21 cellular contexts compared by ENCODE assay signal in genomic region chr17:61822326-61823285, GRCh38.
"Had no signal": no experiment of that assay in that cellular context is flagged by ENCODE, and none has a peak within 500 bp of the region (broad histone marks: within the 10 kb centered on the region; RNA-seq: fewer than 3 reads in every experiment).

No MANE protein-coding gene starts in this region.

- H3K27me3 ChIP-seq: gastroesophageal sphincter, neutrophil, pancreas, right lobe of liver, transverse colon had no signal

- H3K4me3 ChIP-seq: gastroesophageal sphincter, pancreas, right lobe of liver, skin epidermis, transverse colon had no signal

- H3K9me3 Mint-ChIP-seq: natural killer cell treated with Interleukin-12 subunit alpha and Interleukin-12 subunit beta and Interleukin-15 and Interleukin-18, amount 100 ng/mL, for 72 hours had no signal

- H3K36me3 ChIP-seq: gastroesophageal sphincter, pancreas, right lobe of liver, transverse colon had no signal

- H3K9me3 ChIP-seq: neutrophil, pancreas, right lobe of liver, transverse colon had no signal

- H3K4me3 Mint-ChIP-seq: activated B cell treated with CpG ODN at 0.5 μM for 24 hours; activated CD4-positive, alpha-beta T cell treated with anti-CD3 and anti-CD28 coated beads for 36 hours; activated T-cell treated with anti-CD3 and anti-CD28 coated beads, Interleukin-2, amount 50 U/mL, for 72 hours; brain; natural killer cell treated with Interleukin-12 subunit alpha and Interleukin-12 subunit beta and Interleukin-15 and Interleukin-18, amount 100 ng/mL, for 72 hours; T-helper 1 cell treated with Interleukin-12 subunit alpha and Interleukin-12 subunit beta and Interleukin-4 antibody, amounts not matched to agents 30 μg/mL and 1 μg/mL, for 36 hours had no signal

- H3K27ac ChIP-seq: epithelial cell of prostate, gastroesophageal sphincter, neutrophil, pancreas, right lobe of liver, skin epidermis, transverse colon had no signal

- DNase-seq: activated B cell treated with CpG ODN at 0.5 μM for 24 hours; activated CD4-positive, alpha-beta T cell treated with anti-CD3 and anti-CD28 coated beads for 36 hours; activated CD4-positive, alpha-beta T cell treated with anti-CD3 and anti-CD28 coated beads, Interleukin-2, amount 50 U/mL, for 4 hours; activated gamma-delta T cell treated with Interleukin-2 at 50 U/mL for 16 hours; activated T-cell treated with anti-CD3 and anti-CD28 coated beads, Interleukin-2, amount 50 U/mL, for 72 hours; aorta; head of caudate nucleus; left ventricle myocardium superior; mammary epithelial cell; midbrain; pancreas; right lobe of liver; transverse colon had no signal

- H3K4me1 ChIP-seq: gastroesophageal sphincter, pancreas, right lobe of liver, transverse colon had no signal

- ATAC-seq: activated CD4-positive, alpha-beta T cell treated with anti-CD3 and anti-CD28 coated beads for 36 hours; activated naive CD4-positive, alpha-beta T cell treated with anti-CD3 and anti-CD28 coated beads, Interleukin-2, amount 50 U/mL, for 72 hours; activated T-cell treated with anti-CD3 and anti-CD28 coated beads, Interleukin-2, amount 50 U/mL, for 72 hours; gastroesophageal sphincter; left ventricle myocardium superior; natural killer cell treated with Interleukin-12 subunit alpha and Interleukin-12 subunit beta and Interleukin-15 and Interleukin-18, amount 100 ng/mL, for 72 hours; pancreas; right lobe of liver had no signal

- H3K4me1 Mint-ChIP-seq: brain had no signal

- H3K27ac Mint-ChIP-seq: activated B cell treated with CpG ODN at 0.5 μM for 24 hours; activated CD4-positive, alpha-beta T cell treated with anti-CD3 and anti-CD28 coated beads for 36 hours; activated naive CD4-positive, alpha-beta T cell treated with anti-CD3 and anti-CD28 coated beads, Interleukin-2, amount 50 U/mL, for 72 hours; activated T-cell treated with anti-CD3 and anti-CD28 coated beads, Interleukin-2, amount 50 U/mL, for 72 hours; brain; natural killer cell treated with Interleukin-12 subunit alpha and Interleukin-12 subunit beta and Interleukin-15 and Interleukin-18, amount 100 ng/mL, for 72 hours; T-helper 1 cell treated with Interleukin-12 subunit alpha and Interleukin-12 subunit beta and Interleukin-4 antibody, amounts not matched to agents 30 μg/mL and 1 μg/mL, for 36 hours had no signal
